Comparison of ENCODE assay signal across 1 cellular context in genomic region chr1:41823453-41823852, GRCh38.
TF ChIP-seq lines count a peak whose summit lies in the region.

No MANE protein-coding gene starts in this region.

TF ChIP-seq in H1, 55 proteins besides CTCF, POLR2A, EP300 and RAD21:
- TF ChIP-seq ATF2 (IDR thresholded peaks at IDR 0.05; ENCODE audit: low read length) (peak; percentile 53; the same call in 1 of the 2 replicates), E2F6 (IDR thresholded peaks at IDR 0.05) (no peak), EGR1 (IDR thresholded peaks at IDR 0.05; ENCODE audit: borderline replicate concordance, low read depth, low read length) (peak; percentile 88), MAX (IDR thresholded peaks at IDR 0.05) (peak; percentile 45; the same call in 1 of the 2 replicates), YY1 (IDR thresholded peaks at IDR 0.05; ENCODE audit: low read depth, low read length) (no peak), HDAC2 (IDR thresholded peaks at IDR 0.05; ENCODE audit: borderline replicate concordance in 1 of 2, low read depth in 2 of 2, low read length in 2 of 2) (0 out of 4 replicates have a peak, but pooled peaks of 1 of the 2 experiments have one; percentile 31), BCL11A (IDR thresholded peaks at IDR 0.05; ENCODE audit: low read depth in 2 of 2, low read length in 2 of 2) (peak in 1 of 2 experiments; percentile 24), SP1 (IDR thresholded peaks at IDR 0.05; ENCODE audit: low read depth, low read length) (peak; percentile 78; the same call in 1 of the 2 replicates), MAFK (IDR thresholded peaks at IDR 0.05; ENCODE audit: low read depth, low read length) (peak; percentile 66; the same call in 1 of the 2 replicates), TEAD4 (IDR thresholded peaks at IDR 0.05; ENCODE audit: low read depth, low read length) (peak; percentile 95), SRF (IDR thresholded peaks at IDR 0.05; ENCODE audit: low read depth, low read length) (no peak), RNF2 (IDR thresholded peaks at IDR 0.05; ENCODE audit: borderline replicate concordance, low read depth, low read length, missing control alignments, poor library complexity, severe bottlenecking) (no peak), CEBPB (IDR thresholded peaks at IDR 0.05; ENCODE audit: low read depth, low read length) (no peak), TAF1 (IDR thresholded peaks at IDR 0.05; ENCODE audit: low read depth, low read length) (no peak), RXRA (IDR thresholded peaks at IDR 0.05; ENCODE audit: insufficient read depth, low read depth, low read length) (0 out of 2 replicates have a peak, but pooled peaks have one; percentile 32), SIN3A (conservative IDR thresholded peaks at IDR 0.05 in 1 of 2, IDR thresholded peaks at IDR 0.05 in 1 of 2; ENCODE audit: low read depth in 1 of 2, low read length in 2 of 2) (0 out of 4 replicates have a peak, but pooled peaks of 1 of the 2 experiments have one; percentile 43), NANOG (IDR thresholded peaks at IDR 0.05; ENCODE audit: insufficient read depth, low read depth, low read length, poor library complexity, severe bottlenecking) (peak; percentile 41)
